ENCODE assay signal across 21 cellular contexts in the genomic region with DNA sequence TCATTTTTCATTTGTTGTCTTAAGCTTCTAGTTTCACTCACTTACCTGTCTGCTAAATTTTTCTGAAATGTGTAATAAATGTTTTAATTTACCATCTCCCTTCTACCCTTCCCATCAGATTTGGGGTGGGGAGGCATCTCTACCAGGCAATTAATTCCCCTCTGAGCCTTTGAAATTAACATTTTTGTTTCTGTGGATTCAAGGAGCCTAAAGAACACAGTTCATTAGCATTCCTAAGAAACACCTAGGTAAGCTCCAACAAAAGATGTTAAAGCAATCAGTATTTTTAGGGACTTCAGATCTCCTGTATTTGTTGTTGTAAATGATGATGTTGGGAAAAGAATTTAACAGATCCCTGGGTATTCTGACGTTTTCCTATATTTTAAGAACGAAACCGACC. TPM values are rescaled to one million over a fixed set of nuclear protein-coding genes. Genes with fewer than 3 reads are reported as not detected.
DNase-seq lines count a peak whose midpoint lies in the region; ATAC-seq and TF ChIP-seq lines count a peak whose summit lies in the region.
"Had no signal": no experiment of that assay in that cellular context is flagged by ENCODE, and none has a peak within 500 bp of the region (broad histone marks: within the 10 kb centered on the region; RNA-seq: fewer than 3 reads in every experiment).

No MANE protein-coding gene starts in this region.

- peaks cover 99% of the 10 kb centered on the region for H3K4me1 Mint-ChIP-seq in activated naive CD4-positive, alpha-beta T cell treated with anti-CD3 and anti-CD28 coated beads, Interleukin-2, amount 50 U/mL, for 24 hours
- H3K4me1 Mint-ChIP-seq in T-helper 17 cell (peaks cover 70% of the 10 kb centered on the region), glutamatergic neuron (ENCODE audit: low read depth, unreplicated experiment) (peaks cover 54% of the 10 kb centered on the region)
- peaks cover 82% of the 10 kb centered on the region for H3K4me1 Mint-ChIP-seq in stimulated activated effector memory CD8-positive, alpha-beta T cell treated with anti-CD3 and anti-CD28 coated beads, Interleukin-12 subunit alpha, Interleukin-12 subunit beta, amount 100 ng/mL, for 72 hours

- TF ChIP-seq CTCF in glutamatergic neuron (IDR thresholded peaks at IDR 0.05; ENCODE audit: partially characterized antibody, unreplicated experiment) = no peak

- H3K27ac Mint-ChIP-seq in activated naive CD4-positive, alpha-beta T cell treated with anti-CD3 and anti-CD28 coated beads, Interleukin-2, amount 50 U/mL, for 24 hours = peak overlapping the region; percentile 5
- peak overlapping the region in 1 of 2 donors; percentile 9 for H3K27ac Mint-ChIP-seq in activated naive CD4-positive, alpha-beta T cell treated with anti-CD3 and anti-CD28 coated beads, Interleukin-2, amount 50 U/mL, for 72 hours
- H3K27ac Mint-ChIP-seq in T-helper 17 cell = no peak overlapping the region
- H3K27ac Mint-ChIP-seq in glutamatergic neuron (ENCODE audit: unreplicated experiment) = no peak overlapping the region
- H3K27ac Mint-ChIP-seq in stimulated activated effector memory CD8-positive, alpha-beta T cell treated with anti-CD3 and anti-CD28 coated beads, Interleukin-12 subunit alpha, Interleukin-12 subunit beta, amount 100 ng/mL, for 72 hours = peak overlapping the region; percentile 13

- no peaks in the 10 kb centered on the region for H3K9me3 ChIP-seq in T-helper 17 cell (ENCODE audit: control insufficient read depth, low read length, poor library complexity, severe bottlenecking)
- H3K9me3 ChIP-seq: MG63 had no signal

- peaks cover 26% of the 10 kb centered on the region for H3K36me3 Mint-ChIP-seq in activated naive CD4-positive, alpha-beta T cell treated with anti-CD3 and anti-CD28 coated beads, Interleukin-2, amount 50 U/mL, for 24 hours
- H3K36me3 Mint-ChIP-seq in activated naive CD4-positive, alpha-beta T cell treated with anti-CD3 and anti-CD28 coated beads, Interleukin-2, amount 50 U/mL, for 72 hours = peaks cover 16 to 64% of the 10 kb centered on the region in 2 donors
- H3K36me3 Mint-ChIP-seq in T-helper 17 cell (ENCODE audit: low read depth) = peaks cover 4% of the 10 kb centered on the region
- no peaks in the 10 kb centered on the region for H3K36me3 Mint-ChIP-seq in glutamatergic neuron (ENCODE audit: unreplicated experiment)
- peaks cover 78% of the 10 kb centered on the region for H3K36me3 Mint-ChIP-seq in stimulated activated effector memory CD8-positive, alpha-beta T cell treated with anti-CD3 and anti-CD28 coated beads, Interleukin-12 subunit alpha, Interleukin-12 subunit beta, amount 100 ng/mL, for 72 hours

- no peak for ATAC-seq in activated naive CD4-positive, alpha-beta T cell treated with anti-CD3 and anti-CD28 coated beads, Interleukin-2, amount 50 U/mL, for 72 hours
- ATAC-seq in T-helper 17 cell = no peak
- ATAC-seq in stimulated activated effector memory CD8-positive, alpha-beta T cell treated with anti-CD3 and anti-CD28 coated beads, Interleukin-12 subunit alpha, Interleukin-12 subunit beta, amount 100 ng/mL, for 72 hours = no peak
- ATAC-seq: HCT116, Panc1, Right ventricle myocardium inferior had no signal

- no peaks in the 10 kb centered on the region for H3K27me3 Mint-ChIP-seq in activated naive CD4-positive, alpha-beta T cell treated with anti-CD3 and anti-CD28 coated beads, Interleukin-2, amount 50 U/mL, for 24 hours
- H3K27me3 Mint-ChIP-seq in T-helper 17 cell (no peaks in the 10 kb centered on the region), glutamatergic neuron (ENCODE audit: unreplicated experiment) (no peaks in the 10 kb centered on the region)

- no peak for DNase-seq in activated naive CD4-positive, alpha-beta T cell treated with anti-CD3 and anti-CD28 coated beads, Interleukin-2, amount 50 U/mL, for 72 hours (ENCODE audit: low spot score in 2 of 2)
- DNase-seq in T-helper 17 cell (no peak), glutamatergic neuron (no peak), NCI-H1092 treated with DMSO at 0.1 percent for 48 hours (lab: John Stamatoyannopoulos, UW) (no peak), posterior vena cava (ENCODE audit: low spot score) (no peak), pons (ENCODE audit: low spot score) (no peak)
- no peak for DNase-seq in stimulated activated effector memory CD8-positive, alpha-beta T cell treated with anti-CD3 and anti-CD28 coated beads, Interleukin-12 subunit alpha, Interleukin-12 subunit beta, amount 100 ng/mL, for 72 hours (ENCODE audit: low spot score in 2 of 2)
- DNase-seq: 8988T, DMS79 treated with DMSO at 0.1 percent for 48 hours, IMR-90, MG63, NCI-H1048, NCI-H146, NCI-H2029 treated with DMSO at 0.1 percent for 48 hours, NCI-H2171, NCI-H526 had no signal

- intact Hi-C loops in posterior vena cava (cut with DNase I) = no loop called here

- H3K4me3 Mint-ChIP-seq in activated naive CD4-positive, alpha-beta T cell treated with anti-CD3 and anti-CD28 coated beads, Interleukin-2, amount 50 U/mL, for 24 hours = peak overlapping the region; percentile 43
- H3K4me3 Mint-ChIP-seq in T-helper 17 cell (peak overlapping the region; percentile 41), glutamatergic neuron (ENCODE audit: unreplicated experiment) (peak overlapping the region; percentile 17)
- H3K4me3 Mint-ChIP-seq in stimulated activated effector memory CD8-positive, alpha-beta T cell treated with anti-CD3 and anti-CD28 coated beads, Interleukin-12 subunit alpha, Interleukin-12 subunit beta, amount 100 ng/mL, for 72 hours = no peak overlapping the region
- H3K4me3 Mint-ChIP-seq: CD14-positive monocyte had no signal

- no peaks in the 10 kb centered on the region for H3K9me3 Mint-ChIP-seq in activated naive CD4-positive, alpha-beta T cell treated with anti-CD3 and anti-CD28 coated beads, Interleukin-2, amount 50 U/mL, for 24 hours
- H3K9me3 Mint-ChIP-seq in activated naive CD4-positive, alpha-beta T cell treated with anti-CD3 and anti-CD28 coated beads, Interleukin-2, amount 50 U/mL, for 72 hours = no peaks in the 10 kb centered on the region
- H3K9me3 Mint-ChIP-seq in glutamatergic neuron (ENCODE audit: unreplicated experiment) = peaks cover under 1% of the 10 kb centered on the region
- H3K9me3 Mint-ChIP-seq in stimulated activated effector memory CD8-positive, alpha-beta T cell treated with anti-CD3 and anti-CD28 coated beads, Interleukin-12 subunit alpha, Interleukin-12 subunit beta, amount 100 ng/mL, for 72 hours = no peaks in the 10 kb centered on the region

RNA-seq across cellular contexts. Expression of a gene that starts 6.6 kb away (rescaled TPM):
- 10 to 100 TPM; 62.4 to 98.9 TPM for total RNA-seq in activated naive CD4-positive, alpha-beta T cell treated with anti-CD3 and anti-CD28 coated beads, Interleukin-2, amount 50 U/mL, for 72 hours
- total RNA-seq in T-helper 17 cell (10 to 100 TPM; 37.4 to 44.4 TPM), glutamatergic neuron (ENCODE audit: unreplicated experiment) (68.7 TPM), posterior vena cava (10 to 100 TPM; 25.2 to 27.3 TPM)

Comparison
In these comparisons a context has a peak if more than half of its experiments do, and no peak if none do; other contexts are left out.
1. H3K27ac Mint-ChIP-seq: peak in activated naive CD4-positive, alpha-beta T cell treated with anti-CD3 and anti-CD28 coated beads, Interleukin-2, amount 50 U/mL, for 24 hours (single experiment) and stimulated activated effector memory CD8-positive, alpha-beta T cell treated with anti-CD3 and anti-CD28 coated beads, Interleukin-12 subunit alpha, Interleukin-12 subunit beta, amount 100 ng/mL, for 72 hours (single experiment); none in T-helper 17 cell (single experiment) and glutamatergic neuron (single experiment).